In genomic region chr6:20301256-20301655, GRCh38 we compare ENCODE assay signal across 22 cellular contexts.
"Had no signal": no experiment of that assay in that cellular context is flagged by ENCODE, and none has a peak within 500 bp of the region (broad histone marks: within the 10 kb centered on the region; RNA-seq: fewer than 3 reads in every experiment).

No MANE protein-coding gene starts in this region.

- H3K36me3 ChIP-seq: colonic mucosa, esophagus muscularis mucosa, esophagus squamous epithelium, gastrocnemius medialis, gastroesophageal sphincter, heart left ventricle had no signal

- H3K27me3 ChIP-seq: colonic mucosa, esophagus muscularis mucosa, esophagus squamous epithelium, gastrocnemius medialis, gastroesophageal sphincter had no signal

- H3K4me1 ChIP-seq: colonic mucosa, esophagus muscularis mucosa, esophagus squamous epithelium, foreskin keratinocyte, gastrocnemius medialis, gastroesophageal sphincter, heart left ventricle had no signal

- H3K9me3 ChIP-seq: colonic mucosa, esophagus muscularis mucosa, esophagus squamous epithelium, gastrocnemius medialis, gastroesophageal sphincter, heart left ventricle had no signal

- DNase-seq: colonic mucosa; cortex of kidney; dermis blood vessel endothelial cell; dorsolateral prefrontal cortex; effector CD4-positive, alpha-beta T cell; effector CD8-positive, alpha-beta T cell; effector memory CD4-positive, alpha-beta T cell; effector memory CD8-positive, alpha-beta T cell; endodermal cell; erythroblast; esophagus squamous epithelium; foreskin fibroblast; foreskin keratinocyte; foreskin melanocyte; gastrocnemius medialis; glutamatergic neuron; head of caudate nucleus; heart left ventricle had no signal

- H3K4me3 ChIP-seq: colonic mucosa, coronary artery, dorsolateral prefrontal cortex, esophagus muscularis mucosa, esophagus squamous epithelium, gastrocnemius medialis, gastroesophageal sphincter, heart left ventricle had no signal

- H3K27ac ChIP-seq: colonic mucosa, coronary artery, dorsolateral prefrontal cortex, epithelial cell of prostate, esophagus muscularis mucosa, esophagus squamous epithelium, foreskin keratinocyte, gastrocnemius medialis, gastroesophageal sphincter, heart left ventricle had no signal
